In the genomic region with DNA sequence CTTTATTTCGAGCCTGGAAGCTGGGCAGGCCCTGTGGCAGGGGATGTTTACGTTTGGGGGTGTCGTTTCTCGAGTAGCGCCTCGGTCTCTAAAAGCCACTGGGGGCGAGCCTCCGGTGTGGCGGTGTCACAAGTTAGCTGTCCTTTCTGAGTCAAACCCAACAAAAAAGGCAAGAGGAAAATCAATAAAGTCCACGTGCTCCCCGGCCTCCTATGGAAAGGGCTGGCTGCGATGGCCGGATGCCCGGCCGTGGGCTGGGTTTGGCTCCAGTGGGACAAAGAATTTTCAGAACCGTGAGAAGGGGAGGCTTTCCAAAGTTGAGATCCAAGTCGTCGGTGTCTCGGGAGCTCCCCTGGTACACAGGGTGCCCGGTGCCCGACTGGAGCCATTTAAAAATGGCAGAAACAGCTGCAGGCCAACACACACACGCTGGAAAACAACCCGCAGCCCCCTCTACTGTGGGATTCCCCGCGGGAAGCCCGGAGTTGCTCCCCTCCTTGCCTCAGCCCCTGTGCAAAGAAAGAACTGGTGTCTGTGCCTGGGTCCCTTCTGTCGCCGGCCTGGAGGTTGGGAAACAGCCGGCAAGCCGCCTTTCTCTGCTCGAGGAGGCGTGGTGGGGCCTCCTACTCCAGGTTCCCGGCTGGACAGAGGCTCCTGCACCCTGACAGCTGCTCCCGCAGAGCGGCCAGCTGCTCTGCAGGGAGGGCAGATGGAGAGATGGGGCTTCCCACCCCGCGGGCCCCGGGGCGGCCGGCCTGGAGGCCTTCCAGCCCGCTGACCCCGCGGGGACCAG, we compare ENCODE assay signal across 1 cellular context.
TF ChIP-seq lines count a peak whose summit lies in the region.

No MANE protein-coding gene starts in this region.

TF ChIP-seq in endothelial cell of umbilical vein, 7 proteins besides CTCF, POLR2A, EP300 and RAD21:
- TF ChIP-seq MAX (IDR thresholded peaks at IDR 0.05; ENCODE audit: insufficient read depth, insufficient read length) = peak; percentile 78
- no peak for TF ChIP-seq JUN (IDR thresholded peaks at IDR 0.05; ENCODE audit: borderline replicate concordance, insufficient read depth, insufficient read length, low read depth)
